In genomic region chr12:68761442-68761812, GRCh38 we compare ENCODE assay signal across 1 cellular context.
TF ChIP-seq lines count a peak whose summit lies in the region.

No MANE protein-coding gene starts in this region.

TF ChIP-seq in liver, 16 proteins besides CTCF, POLR2A, EP300 and RAD21 (continued from another document):
- TF ChIP-seq ZBTB33 (IDR thresholded peaks at IDR 0.05) (no peak), GABPA (IDR thresholded peaks at IDR 0.05 in 1 of 2, conservative IDR thresholded peaks at IDR 0.05 in 1 of 2) (no peak), FOXA2 (IDR thresholded peaks at IDR 0.05) (no peak), SP1 (IDR thresholded peaks at IDR 0.05) (no peak), RXRA (IDR thresholded peaks at IDR 0.05) (no peak), ATF3 (IDR thresholded peaks at IDR 0.05) (no peak), NR2F2 (IDR thresholded peaks at IDR 0.05) (no peak), EGR1 (IDR thresholded peaks at IDR 0.05; ENCODE audit: low read depth in 2 of 2) (no peak)
